ENCODE assay signal across 13 cellular contexts in genomic region chr1:154270833-154271232, GRCh38. TPM values are rescaled to one million over a fixed set of nuclear protein-coding genes. Genes with fewer than 3 reads are reported as not detected.
DNase-seq lines count a peak whose midpoint lies in the region; ATAC-seq and TF ChIP-seq lines count a peak whose summit lies in the region.
"Had no signal": no experiment of that assay in that cellular context is flagged by ENCODE, and none has a peak within 500 bp of the region (broad histone marks: within the 10 kb centered on the region; RNA-seq: fewer than 3 reads in every experiment).

No MANE protein-coding gene starts in this region.

- no peak for TF ChIP-seq CTCF in OCI-LY1 (IDR thresholded peaks at IDR 0.05; ENCODE audit: low read length)
- TF ChIP-seq CTCF in chondrocyte (IDR thresholded peaks at IDR 0.05): no peak
- TF ChIP-seq CTCF in BE2C (IDR thresholded peaks at IDR 0.05; ENCODE audit: low read depth, low read length): no peak

- H3K9me2 ChIP-seq in OCI-LY1 (ENCODE audit: low read depth, low read length): no peaks in the 10 kb centered on the region

- peaks cover 53% of the 10 kb centered on the region for H3K36me3 ChIP-seq in OCI-LY1 (ENCODE audit: insufficient read depth, low read length)
- peaks cover 40% of the 10 kb centered on the region for H3K36me3 ChIP-seq in BE2C

- no peaks in the 10 kb centered on the region for H3F3A ChIP-seq in OCI-LY1 (ENCODE audit: insufficient read depth, low read length)

- no peaks in the 10 kb centered on the region for H3K9me3 Mint-ChIP-seq in activated CD4-positive, alpha-beta T cell treated with anti-CD3 and anti-CD28 coated beads, Interleukin-2, amount 10 ng/mL, durations not matched to agents 7 days and 5 days
- H3K9me3 Mint-ChIP-seq in chondrocyte (ENCODE audit: low read depth): no peaks in the 10 kb centered on the region
- H3K9me3 Mint-ChIP-seq in stimulated activated memory B cell treated with anti-CD40 and anti-IgM and Interleukin-4, amounts not matched to agents 10 μg/mL and 1 μg/mL and 100 μg/mL, for 72 hours: no peaks in the 10 kb centered on the region

- no peak overlapping the region for H2AFZ ChIP-seq in OCI-LY1 (ENCODE audit: low read length)

- no peak for DNase-seq in activated CD4-positive, alpha-beta T cell treated with anti-CD3 and anti-CD28 coated beads, Interleukin-2, amount 10 ng/mL, durations not matched to agents 7 days and 5 days
- DNase-seq in activated CD4-positive, alpha-beta T cell treated with anti-CD3 and anti-CD28 coated beads, Interleukin-2, amount 50 U/mL, for 48 hours: no peak
- no peak for DNase-seq in chondrocyte (ENCODE audit: low spot score)
- DNase-seq in foreskin melanocyte: no peak
- DNase-seq in BE2C: no peak
- DNase-seq: aorta, DMS79, kidney glomerular epithelial cell, transverse colon had no signal

- CTCF ChIA-PET in activated CD4-positive, alpha-beta T cell treated with anti-CD3 and anti-CD28 coated beads, Interleukin-2, amount 10 ng/mL, durations not matched to agents 7 days and 5 days (lab: Charles Lee): interaction anchor here (0.6 to 1.7 kb wide), 6 partner anchors 7 to 94 kb away, joined by 3 to 9 read pairs (median 3); no protein-coding TSS in a partner anchor

- no peaks in the 10 kb centered on the region for H4K20me1 ChIP-seq in OCI-LY1 (ENCODE audit: insufficient read depth, low read length)

- H3K4me2 ChIP-seq in OCI-LY1 (ENCODE audit: low read length): no peak overlapping the region

- H3K27me3 ChIP-seq in OCI-LY1 (ENCODE audit: insufficient read depth, low read length) (no peaks in the 10 kb centered on the region), BE2C (no peaks in the 10 kb centered on the region)
- H3K27me3 ChIP-seq: transverse colon had no signal

- peak overlapping the region; percentile 13 for H3K27ac ChIP-seq in OCI-LY1 (ENCODE audit: low read depth, low read length, poor library complexity, severe bottlenecking)

- peaks cover 15% of the 10 kb centered on the region for H3K4me1 ChIP-seq in OCI-LY1 (ENCODE audit: insufficient read depth, low read length, severe bottlenecking)
- no peaks in the 10 kb centered on the region for H3K4me1 ChIP-seq in BE2C

- H3K36me3 Mint-ChIP-seq in activated CD4-positive, alpha-beta T cell treated with anti-CD3 and anti-CD28 coated beads, Interleukin-2, amount 10 ng/mL, durations not matched to agents 7 days and 5 days (ENCODE audit: low read depth): peaks cover 49% of the 10 kb centered on the region
- peaks cover 26% of the 10 kb centered on the region for H3K36me3 Mint-ChIP-seq in chondrocyte (ENCODE audit: low read depth)
- peaks cover 56% of the 10 kb centered on the region for H3K36me3 Mint-ChIP-seq in stimulated activated memory B cell treated with anti-CD40 and anti-IgM and Interleukin-4, amounts not matched to agents 10 μg/mL and 1 μg/mL and 100 μg/mL, for 72 hours

- H3K4me3 ChIP-seq in OCI-LY1 (ENCODE audit: low read depth, low read length, poor library complexity, severe bottlenecking): no peak overlapping the region
- no peak overlapping the region for H3K4me3 ChIP-seq in BE2C (ENCODE audit: low read depth, low read length)
- H3K4me3 ChIP-seq: A549, transverse colon had no signal

- no peak overlapping the region for H3K9ac ChIP-seq in OCI-LY1 (ENCODE audit: low read length)

- POLR2A ChIA-PET in activated CD4-positive, alpha-beta T cell treated with anti-CD3 and anti-CD28 coated beads, Interleukin-2, amount 10 ng/mL, durations not matched to agents 7 days and 5 days (lab: Charles Lee): no interaction called here

- ATAC-seq in stimulated activated memory B cell treated with anti-CD40 and anti-IgM and Interleukin-4, amounts not matched to agents 10 μg/mL and 1 μg/mL and 100 μg/mL, for 72 hours: peak; percentile 49
- no peak for ATAC-seq in HG03175 (IDR thresholded peaks at IDR 0.05; ENCODE audit: unreplicated experiment)

- peak overlapping the region; percentile 97 for H3K27ac Mint-ChIP-seq in activated CD4-positive, alpha-beta T cell treated with anti-CD3 and anti-CD28 coated beads, Interleukin-2, amount 10 ng/mL, durations not matched to agents 7 days and 5 days
- peak overlapping the region; percentile 62 for H3K27ac Mint-ChIP-seq in chondrocyte (ENCODE audit: unreplicated experiment)
- H3K27ac Mint-ChIP-seq in stimulated activated memory B cell treated with anti-CD40 and anti-IgM and Interleukin-4, amounts not matched to agents 10 μg/mL and 1 μg/mL and 100 μg/mL, for 72 hours: peak overlapping the region; percentile 96

- H3K27me3 Mint-ChIP-seq in activated CD4-positive, alpha-beta T cell treated with anti-CD3 and anti-CD28 coated beads, Interleukin-2, amount 10 ng/mL, durations not matched to agents 7 days and 5 days: no peaks in the 10 kb centered on the region
- H3K27me3 Mint-ChIP-seq in chondrocyte (ENCODE audit: low read depth): no peaks in the 10 kb centered on the region
- H3K27me3 Mint-ChIP-seq in stimulated activated memory B cell treated with anti-CD40 and anti-IgM and Interleukin-4, amounts not matched to agents 10 μg/mL and 1 μg/mL and 100 μg/mL, for 72 hours: no peaks in the 10 kb centered on the region

- H3K9me3 ChIP-seq in OCI-LY1 (ENCODE audit: low read length): no peaks in the 10 kb centered on the region
- no peaks in the 10 kb centered on the region for H3K9me3 ChIP-seq in BE2C
- H3K9me3 ChIP-seq: A549, transverse colon had no signal

- H3K79me2 ChIP-seq in OCI-LY1 (ENCODE audit: insufficient read depth, low read length): peaks cover 5% of the 10 kb centered on the region; the same call in 1 of the 2 replicates

- peaks cover 51% of the 10 kb centered on the region for H3K4me1 Mint-ChIP-seq in activated CD4-positive, alpha-beta T cell treated with anti-CD3 and anti-CD28 coated beads, Interleukin-2, amount 10 ng/mL, durations not matched to agents 7 days and 5 days
- H3K4me1 Mint-ChIP-seq in chondrocyte (ENCODE audit: low read depth): peaks cover 35% of the 10 kb centered on the region
- peaks cover 44% of the 10 kb centered on the region for H3K4me1 Mint-ChIP-seq in stimulated activated memory B cell treated with anti-CD40 and anti-IgM and Interleukin-4, amounts not matched to agents 10 μg/mL and 1 μg/mL and 100 μg/mL, for 72 hours

- H3K4me3 Mint-ChIP-seq in activated CD4-positive, alpha-beta T cell treated with anti-CD3 and anti-CD28 coated beads, Interleukin-2, amount 10 ng/mL, durations not matched to agents 7 days and 5 days: peak overlapping the region; percentile 89
- H3K4me3 Mint-ChIP-seq in chondrocyte (ENCODE audit: unreplicated experiment): no peak overlapping the region
- H3K4me3 Mint-ChIP-seq in stimulated activated memory B cell treated with anti-CD40 and anti-IgM and Interleukin-4, amounts not matched to agents 10 μg/mL and 1 μg/mL and 100 μg/mL, for 72 hours: peak overlapping the region; percentile 63

RNA-seq across cellular contexts. Expression of gene HAX1, which starts 1.6 kb away (rescaled TPM):
- 100 to 1,000 TPM; 107 to 126 TPM for total RNA-seq in activated CD4-positive, alpha-beta T cell treated with anti-CD3 and anti-CD28 coated beads, Interleukin-2, amount 10 ng/mL, durations not matched to agents 7 days and 5 days
- 60.9 to 104 TPM (median 97.1 TPM) in 3 replicates for total RNA-seq in chondrocyte
- 187 TPM for polyA plus RNA-seq in BE2C (2012; ENCODE audit: insufficient read depth, insufficient read length, low read depth)

RNA-seq across cellular contexts. Expression of gene AQP10, which starts 50.1 kb away (rescaled TPM):
- total RNA-seq in activated CD4-positive, alpha-beta T cell treated with anti-CD3 and anti-CD28 coated beads, Interleukin-2, amount 10 ng/mL, durations not matched to agents 7 days and 5 days: not detected
- total RNA-seq in chondrocyte: not detected in 3 replicates
- polyA plus RNA-seq in BE2C (2012; ENCODE audit: insufficient read depth, insufficient read length, low read depth): 5.5 TPM
- total RNA-seq: transverse colon had no signal
- polyA plus RNA-seq: A549 had no signal

RNA-seq across cellular contexts. Expression of gene UBAP2L, which starts 50.1 kb away (rescaled TPM):
- total RNA-seq in activated CD4-positive, alpha-beta T cell treated with anti-CD3 and anti-CD28 coated beads, Interleukin-2, amount 10 ng/mL, durations not matched to agents 7 days and 5 days: 100 to 1,000 TPM; 186 to 211 TPM
- total RNA-seq in chondrocyte: 182 to 202 TPM (median 186 TPM) in 3 replicates
- 165 TPM for polyA plus RNA-seq in BE2C (2012; ENCODE audit: insufficient read depth, insufficient read length, low read depth)

RNA-seq across cellular contexts. Expression of gene ATP8B2, which starts 54.5 kb away (rescaled TPM):
- 100 to 1,000 TPM; 135 to 138 TPM for total RNA-seq in activated CD4-positive, alpha-beta T cell treated with anti-CD3 and anti-CD28 coated beads, Interleukin-2, amount 10 ng/mL, durations not matched to agents 7 days and 5 days
- 83.1 to 133 TPM (median 86.6 TPM) in 3 replicates for total RNA-seq in chondrocyte
- polyA plus RNA-seq in BE2C (2012; ENCODE audit: insufficient read depth, insufficient read length, low read depth): 40.9 TPM
